ENCODE assay signal across 14 cellular contexts in the genomic region with DNA sequence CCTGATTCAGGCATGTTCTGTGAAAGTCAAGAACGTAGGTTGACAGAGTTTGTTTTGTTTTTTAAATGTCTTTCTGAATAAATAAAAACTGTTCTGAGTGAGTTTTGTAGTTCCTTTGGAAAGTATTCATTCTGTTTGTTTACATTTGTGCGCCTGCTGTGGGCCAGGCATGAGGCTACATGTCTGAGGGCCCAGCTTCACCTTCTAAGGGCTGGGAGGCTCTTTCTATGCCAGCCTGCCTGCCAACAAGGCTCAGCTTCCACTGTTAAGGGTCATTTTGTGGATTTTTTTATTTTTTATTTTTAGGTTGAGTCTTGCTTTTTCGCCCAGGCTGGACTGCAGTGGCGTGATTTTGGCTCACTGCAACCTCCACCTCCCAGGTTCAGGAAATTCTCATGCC.
"Had no signal": no experiment of that assay in that cellular context is flagged by ENCODE, and none has a peak within 500 bp of the region (broad histone marks: within the 10 kb centered on the region; RNA-seq: fewer than 3 reads in every experiment).

No MANE protein-coding gene starts in this region.

- H3K27me3 ChIP-seq: gastroesophageal sphincter, transverse colon had no signal

- ATAC-seq: gastroesophageal sphincter; left ventricle myocardium superior; stimulated activated effector memory CD8-positive, alpha-beta T cell treated with anti-CD3 and anti-CD28 coated beads, Interleukin-12 subunit alpha, Interleukin-12 subunit beta, amount 100 ng/mL, for 72 hours; T-helper 17 cell had no signal

- DNase-seq: activated CD4-positive, alpha-beta T cell treated with anti-CD3 and anti-CD28 coated beads, Interleukin-2, amount 10 ng/mL, durations not matched to agents 7 days and 5 days; activated CD4-positive, CD25-positive, alpha-beta regulatory T cell; activated effector memory CD4-positive, alpha-beta T cell treated with Interleukin-2 at 50 U/mL for 16 hours; activated T-cell treated with anti-CD3 and anti-CD28 coated beads, Interleukin-2, amount 50 U/mL, for 1 hour; amygdala; kidney; left ventricle myocardium superior; retina; small intestine; T-helper 17 cell; transverse colon had no signal

- H3K9me3 ChIP-seq: gastroesophageal sphincter, transverse colon had no signal

- H3K27ac ChIP-seq: gastroesophageal sphincter, parathyroid adenoma, transverse colon had no signal

- H3K36me3 ChIP-seq: transverse colon had no signal

- H3K4me1 ChIP-seq: parathyroid adenoma had no signal

- H3K4me3 ChIP-seq: gastroesophageal sphincter, transverse colon had no signal
